8 cellular contexts compared by ENCODE assay signal in the genomic region with DNA sequence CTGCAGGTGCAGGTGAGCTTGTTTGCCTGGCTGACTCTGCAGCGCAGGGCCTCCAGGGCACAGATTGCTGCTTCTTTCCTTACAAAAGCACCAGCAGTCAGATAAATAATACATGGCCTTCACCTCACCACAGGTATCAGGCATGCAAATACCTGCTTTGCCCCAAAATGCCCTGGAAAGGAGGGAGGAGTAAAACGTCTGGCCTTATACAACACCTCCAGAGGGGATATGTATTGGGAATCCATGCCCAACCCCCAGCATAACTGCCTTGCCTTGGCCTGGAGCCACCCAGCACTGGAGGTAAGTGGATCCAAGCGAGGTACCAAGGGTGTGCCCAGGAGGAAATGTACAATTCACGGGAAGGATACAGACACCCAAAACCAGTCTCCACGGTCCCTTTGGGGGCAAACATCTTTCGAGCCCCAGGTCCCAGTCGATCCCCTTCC. TPM values are rescaled to one million over a fixed set of nuclear protein-coding genes. Genes with fewer than 3 reads are reported as not detected.
A peak's percentile ranks its signal among the peaks of the same experiment; 100 is the strongest.
DNase-seq lines count a peak whose midpoint lies in the region; ATAC-seq and TF ChIP-seq lines count a peak whose summit lies in the region.

No MANE protein-coding gene starts in this region.

- H3K9ac ChIP-seq in HUES6 (ENCODE audit: low read length): peak overlapping the region; percentile 81

- H3K4me1 ChIP-seq in CD8-positive, alpha-beta memory T cell (ENCODE audit: insufficient read depth, low read length): peaks cover 37% of the 10 kb centered on the region
- H3K4me1 ChIP-seq in HUES6 (ENCODE audit: control insufficient read depth, insufficient read depth, low read length): peaks cover 40% of the 10 kb centered on the region
- H3K4me1 ChIP-seq in hepatocyte (ENCODE audit: insufficient read depth): peaks cover 31% of the 10 kb centered on the region

- peak overlapping the region; percentile 95 for H3K4me2 ChIP-seq in hepatocyte

- H3K27ac ChIP-seq in CD8-positive, alpha-beta memory T cell (ENCODE audit: low read depth, low read length): peak overlapping the region; percentile 75
- peak overlapping the region; percentile 76; the same call in 1 of the 2 replicates for H3K27ac ChIP-seq in HUES6 (ENCODE audit: low read depth, low read length)
- H3K27ac ChIP-seq in hepatocyte: peak overlapping the region; percentile 93

- H2AFZ ChIP-seq in hepatocyte: no peak overlapping the region

- peaks cover 0 to 1% of the 10 kb centered on the region in 2 donors for H3K27me3 Mint-ChIP-seq in CD8-positive, alpha-beta memory T cell
- no peaks in the 10 kb centered on the region for H3K27me3 Mint-ChIP-seq in activated T-cell treated with anti-CD3 and anti-CD28 coated beads, Interleukin-2, amount 50 U/mL, for 72 hours (ENCODE audit: low read depth)

- H3K4me1 Mint-ChIP-seq in CD8-positive, alpha-beta memory T cell: peaks cover 50 to 64% (median 55%) of the 10 kb centered on the region in 3 donors
- peaks cover 51% of the 10 kb centered on the region for H3K4me1 Mint-ChIP-seq in activated T-cell treated with anti-CD3 and anti-CD28 coated beads, Interleukin-2, amount 50 U/mL, for 72 hours (ENCODE audit: low read depth)

- H3K79me2 ChIP-seq in hepatocyte: peaks cover 65% of the 10 kb centered on the region

- H3K4me3 ChIP-seq in CD8-positive, alpha-beta memory T cell (ENCODE audit: low read length): peak overlapping the region; percentile 67
- H3K4me3 ChIP-seq in HUES6 (ENCODE audit: low read depth, low read length): peak overlapping the region; percentile 88
- H3K4me3 ChIP-seq in hepatocyte: peak overlapping the region; percentile 91
- peak overlapping the region; percentile 69 for H3K4me3 ChIP-seq in skeletal muscle cell (ENCODE audit: low read depth, low read length)

- H3K9me2 ChIP-seq in hepatocyte (replicated peaks; ENCODE audit: insufficient read depth): no peaks in the 10 kb centered on the region

- H4K20me1 ChIP-seq in hepatocyte (ENCODE audit: insufficient read depth, poor library complexity, severe bottlenecking): peaks cover 49% of the 10 kb centered on the region

- no peak for TF ChIP-seq CTCF in hepatocyte (IDR thresholded peaks at IDR 0.05; ENCODE audit: poor library complexity)

- peak in 1 of 5 donors; percentile 25 for DNase-seq in CD8-positive, alpha-beta memory T cell
- DNase-seq in activated T-cell treated with anti-CD3 and anti-CD28 coated beads, Interleukin-2, amount 50 U/mL, for 72 hours: peak in 1 of 2 donors; percentile 14
- DNase-seq in hepatocyte (ENCODE audit: low spot score): no peak
- DNase-seq in skeletal muscle cell (ENCODE audit: low read depth): no peak
- no peak for DNase-seq in stimulated activated CD4-positive, alpha-beta T cell treated with anti-CD3 and anti-CD28 coated beads, Interleukin-2, amount 100 ng/mL, for 48 hours

- H3K9me3 Mint-ChIP-seq in CD8-positive, alpha-beta memory T cell: no peaks in the 10 kb centered on the region
- no peaks in the 10 kb centered on the region for H3K9me3 Mint-ChIP-seq in activated T-cell treated with anti-CD3 and anti-CD28 coated beads, Interleukin-2, amount 50 U/mL, for 72 hours

- CTCF ChIA-PET in CD8-positive, alpha-beta memory T cell (lab: Charles Lee): interaction anchor here (1.2 to 1.5 kb wide), 2 partner anchors 220 to 410 kb away, joined by 3 to 4 read pairs; partner anchors contain the start of gene TOMM22

- ATAC-seq in activated T-cell treated with anti-CD3 and anti-CD28 coated beads, Interleukin-2, amount 50 U/mL, for 72 hours (replicated peaks in 1 of 2): peak in 1 of 2 donors; percentile 7
- ATAC-seq in HG02973 (IDR thresholded peaks at IDR 0.05; ENCODE audit: unreplicated experiment) (no peak), HG02610 (IDR thresholded peaks at IDR 0.05; ENCODE audit: unreplicated experiment) (no peak)

- H3K36me3 Mint-ChIP-seq in CD8-positive, alpha-beta memory T cell: peaks cover 0 to 9% (median 0%) of the 10 kb centered on the region in 3 donors
- peaks cover 0 to 2% of the 10 kb centered on the region in 2 donors for H3K36me3 Mint-ChIP-seq in activated T-cell treated with anti-CD3 and anti-CD28 coated beads, Interleukin-2, amount 50 U/mL, for 72 hours (ENCODE audit: insufficient read depth in 2 of 2)

- 8% methylated on average over 4 of the region's 7 CpGs for WGBS in hepatocyte (ENCODE audit: low lambda C conversion rate, missing lambda C conversion rate)

- no peaks in the 10 kb centered on the region for H3K27me3 ChIP-seq in CD8-positive, alpha-beta memory T cell (ENCODE audit: insufficient read depth, low read length, poor library complexity, severe bottlenecking)
- H3K27me3 ChIP-seq in HUES6 (ENCODE audit: control insufficient read depth, insufficient read depth, low read length) (no peaks in the 10 kb centered on the region), hepatocyte (no peaks in the 10 kb centered on the region)

- peak overlapping the region; percentile 85 to 94 (median 91) for H3K27ac Mint-ChIP-seq in CD8-positive, alpha-beta memory T cell
- H3K27ac Mint-ChIP-seq in activated T-cell treated with anti-CD3 and anti-CD28 coated beads, Interleukin-2, amount 50 U/mL, for 72 hours: no peak overlapping the region

- no peaks in the 10 kb centered on the region for H3K9me3 ChIP-seq in CD8-positive, alpha-beta memory T cell (ENCODE audit: low read length)
- H3K9me3 ChIP-seq in HUES6 (ENCODE audit: control insufficient read depth, insufficient read depth, low read depth, low read length): no peaks in the 10 kb centered on the region
- no peaks in the 10 kb centered on the region for H3K9me3 ChIP-seq in hepatocyte (ENCODE audit: low read depth)

- POLR2A ChIA-PET in CD8-positive, alpha-beta memory T cell (lab: Charles Lee): interaction anchor here (1.0 to 1.1 kb wide), 2 partner anchors 10 to 215 kb away, joined by 3 read pairs; partner anchors contain the start of gene PICK1

- no peaks in the 10 kb centered on the region for H3K36me3 ChIP-seq in CD8-positive, alpha-beta memory T cell (ENCODE audit: insufficient read depth, low read length)
- H3K36me3 ChIP-seq in HUES6 (ENCODE audit: control insufficient read depth, insufficient read depth, low read length) (0 out of 2 replicates have a peak, but pooled peaks cover 10% of the 10 kb centered on the region), hepatocyte (replicated peaks; ENCODE audit: insufficient read depth, low read depth) (no peaks in the 10 kb centered on the region)

- peak overlapping the region; percentile 86 to 94 (median 89) for H3K4me3 Mint-ChIP-seq in CD8-positive, alpha-beta memory T cell
- peak overlapping the region; percentile 77 to 83 for H3K4me3 Mint-ChIP-seq in activated T-cell treated with anti-CD3 and anti-CD28 coated beads, Interleukin-2, amount 50 U/mL, for 72 hours

RNA-seq across cellular contexts. Expression of gene TMEM184B, which starts 0.9 kb away (rescaled TPM):
- total RNA-seq in CD8-positive, alpha-beta memory T cell: 10 to 100 TPM; 29.0 to 31.7 TPM
- 23.4 TPM for polyA plus RNA-seq in CD8-positive, alpha-beta memory T cell
- 10 to 100 TPM; 22.9 to 27.5 TPM for total RNA-seq in activated T-cell treated with anti-CD3 and anti-CD28 coated beads, Interleukin-2, amount 50 U/mL, for 72 hours
- 32.1 and 58.2 TPM in 2 replicates for total RNA-seq in hepatocyte
- polyA plus RNA-seq in hepatocyte: 90.0 and 102 TPM in 2 replicates

RNA-seq across cellular contexts. Expression of gene CSNK1E, which starts 45.3 kb away (rescaled TPM):
- 100 to 1,000 TPM; 102 to 105 TPM for total RNA-seq in CD8-positive, alpha-beta memory T cell
- 14.1 TPM for polyA plus RNA-seq in CD8-positive, alpha-beta memory T cell
- total RNA-seq in activated T-cell treated with anti-CD3 and anti-CD28 coated beads, Interleukin-2, amount 50 U/mL, for 72 hours: 100 to 1,000 TPM; 106 to 107 TPM
- 85.8 and 89.5 TPM in 2 replicates for total RNA-seq in hepatocyte
- 123 and 152 TPM in 2 replicates for polyA plus RNA-seq in hepatocyte
